8 cellular contexts compared by ENCODE assay signal in the genomic region with DNA sequence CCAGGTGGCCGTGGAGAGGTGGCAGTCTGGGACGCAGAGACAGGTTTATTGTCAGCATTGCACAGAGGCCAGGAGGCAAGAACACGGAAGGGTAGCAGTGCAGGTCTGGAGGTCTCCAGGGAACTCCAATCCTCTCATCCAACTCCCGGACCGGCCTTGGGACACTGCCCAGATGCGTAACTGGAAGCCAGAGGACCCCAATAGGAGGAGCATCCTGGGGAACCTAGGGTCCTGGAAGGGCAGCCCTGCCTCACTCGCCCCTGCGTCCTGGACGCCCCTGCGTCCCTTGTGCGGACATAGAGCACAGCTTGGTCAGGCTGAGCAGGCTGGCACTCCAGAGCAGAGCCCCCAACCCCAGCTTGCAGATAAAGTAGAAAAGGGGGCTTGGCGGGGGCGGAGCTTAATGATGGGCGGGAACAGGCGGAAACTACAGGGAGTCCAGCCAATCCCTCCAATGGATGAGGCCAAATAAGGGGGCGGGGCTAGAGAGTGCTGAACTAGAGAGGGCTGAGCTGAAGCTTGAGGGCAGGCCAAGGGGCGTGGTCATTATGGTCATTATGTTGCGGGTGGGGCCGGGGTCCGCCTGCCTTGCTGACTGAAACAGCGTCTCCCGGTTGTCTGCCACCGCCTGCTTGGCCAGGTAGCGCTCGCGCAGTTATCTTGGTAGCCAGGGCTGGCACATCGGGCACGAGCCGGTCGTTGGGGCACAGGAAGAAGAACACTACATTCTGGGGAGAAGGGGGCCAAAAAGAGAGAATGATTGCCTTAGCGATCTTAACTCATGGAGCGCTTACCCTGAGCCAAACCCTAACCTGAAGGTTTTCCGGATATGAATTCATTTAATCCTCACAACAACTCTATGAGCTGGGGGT. TPM values are rescaled to one million over a fixed set of nuclear protein-coding genes. Genes with fewer than 3 reads are reported as not detected.
DNase-seq lines count a peak whose midpoint lies in the region; ATAC-seq, FAIRE-seq and TF ChIP-seq lines count a peak whose summit lies in the region.

No MANE protein-coding gene starts in this region.

- no peaks in the 10 kb centered on the region for H3K9me3 ChIP-seq in A549
- no peaks in the 10 kb centered on the region for H3K9me3 ChIP-seq in endodermal cell (ENCODE audit: control insufficient read depth, low read length)

- ATAC-seq in A549 (peak in 1 of 2 experiments; percentile 56; a peak in 3 of 6 replicates), HG02852 (IDR thresholded peaks at IDR 0.05; ENCODE audit: unreplicated experiment) (no peak)

- FAIRE-seq in A549 (lab: Jason Lieb, UNC) = no peak

- no peak overlapping the region for H3K9ac ChIP-seq in endodermal cell (ENCODE audit: extremely low read depth, low read length, poor library complexity, severe bottlenecking)

- TF ChIP-seq RAD21 in A549 (conservative IDR thresholded peaks at IDR 0.05 in 1 of 2, IDR thresholded peaks at IDR 0.05 in 1 of 2) = no peak

- H3K4me3 ChIP-seq in A549 (no peak overlapping the region), endodermal cell (ENCODE audit: low read length) (peak overlapping the region; percentile 82)

- H3K4me1 ChIP-seq in A549 (peaks cover 5% of the 10 kb centered on the region; the same call in 2 of the 3 replicates), endodermal cell (ENCODE audit: control insufficient read depth, insufficient read depth, low read length) (no peaks in the 10 kb centered on the region)

- H3K36me3 ChIP-seq in endodermal cell (ENCODE audit: control insufficient read depth, insufficient read depth, low read length) = no peaks in the 10 kb centered on the region

- peaks cover 40% of the 10 kb centered on the region for H3K27me3 ChIP-seq in endodermal cell (ENCODE audit: control insufficient read depth, insufficient read depth, low read length, poor library complexity, severe bottlenecking)

- POLR2A ChIA-PET in A549 (lab: Yijun Ruan, JAX) = interaction anchor here (1.8 kb wide), 1 partner anchor 10 kb away, joined by 29 read pairs; no protein-coding TSS in a partner anchor

- peak overlapping the region; percentile 28 for H3K27ac Mint-ChIP-seq in endodermal cell

- TF ChIP-seq EP300 in A549 (IDR thresholded peaks at IDR 0.05) = no peak

- no peak for TF ChIP-seq CTCF in A549 (IDR thresholded peaks at IDR 0.05)
- no peak for TF ChIP-seq CTCF in GM20000 (IDR thresholded peaks at IDR 0.05; ENCODE audit: extremely low read depth, missing control alignments)
- no peak for TF ChIP-seq CTCF in endodermal cell (conservative IDR thresholded peaks at IDR 0.05)

- no peak for TF ChIP-seq POLR2A in A549 (IDR thresholded peaks at IDR 0.05; ENCODE audit: low read length)

- no peaks in the 10 kb centered on the region for H3K36me3 Mint-ChIP-seq in endodermal cell (ENCODE audit: low read depth)

- DNase-seq in A549 (ENCODE audit: low read depth in 1 of 2, low spot score in 1 of 2) (peak; percentile 24 to 58), GM20000 (ENCODE audit: low spot score) (peak; percentile 84), NCI-H345 treated with DMSO at 0.1 percent for 48 hours (lab: John Stamatoyannopoulos, UW; ENCODE audit: unreplicated experiment) (peak; percentile 81), endodermal cell (peak; percentile 99), medulla oblongata (ENCODE audit: extremely low spot score) (peak; percentile 83)
- peak; percentile 75 for DNase-seq in activated CD8-positive, alpha-beta memory T cell treated with anti-CD3 and anti-CD28 coated beads for 24 hours
- peak; percentile 49 to 61 for DNase-seq in stimulated activated CD8-positive, alpha-beta memory T cell treated with anti-CD3 and anti-CD28 coated beads, Interleukin-15, amount 100 ng/mL, for 48 hours (ENCODE audit: low read depth in 2 of 2)

- H3K9me3 Mint-ChIP-seq in endodermal cell = no peaks in the 10 kb centered on the region

- H3K27ac ChIP-seq in A549 (no peak overlapping the region), endodermal cell (ENCODE audit: low read depth, low read length) (no peak overlapping the region)

- CTCF ChIA-PET in A549 (lab: Yijun Ruan, JAX) = no interaction called here

- H3K4me2 ChIP-seq in A549 = peak overlapping the region; percentile 94

- peaks cover 41% of the 10 kb centered on the region for H3K27me3 Mint-ChIP-seq in endodermal cell (ENCODE audit: insufficient read depth)

- H3K4me1 Mint-ChIP-seq in endodermal cell = peaks cover 14% of the 10 kb centered on the region

- H3K4me3 Mint-ChIP-seq in endodermal cell = peak overlapping the region; percentile 51

- WGBS in A549 (ENCODE audit: missing lambda C conversion rate) = 71% methylated on average over 26 of the region's 33 CpGs
- 23 to 25% methylated on average over 17 to 33 of the region's 33 CpGs for WGBS in endodermal cell (ENCODE audit: insufficient coverage in 1 of 2, insufficient read length in 1 of 2), 2 experiments

TF ChIP-seq in A549, 52 proteins besides CTCF, POLR2A, EP300 and RAD21:
- no peak for TF ChIP-seq HEYL (CRISPR knock-in tag; IDR thresholded peaks at IDR 0.05)

RNA-seq across cellular contexts. Expression of a gene that starts 3.7 kb away (rescaled TPM):
- polyA plus RNA-seq in A549 (2011; rRNA removed) (6.1 and 6.7 TPM in 2 replicates), A549 (2017; fragmentation: RNase III; extraction: RNeasy Plus Mini Kit Qiagen cat#74134 plus additional on column Dnase treatment) (7.6 to 9.5 TPM (median 9.2 TPM) in 3 replicates)
- 9.2 and 11.2 TPM in 2 replicates for polyA plus RNA-seq in A549 (2012; cell fraction: cytosol; rRNA removed)
- 25.8 and 26.3 TPM in 2 replicates for polyA plus RNA-seq in A549 (2012; cell fraction: nucleus; rRNA removed)
- polyA minus RNA-seq in A549 (2011; rRNA and poly(A)+ RNA removed) = 3.2 and 4.2 TPM in 2 replicates
- total RNA-seq in endodermal cell = 10 to 100 TPM; 14.8 to 17.5 TPM
- 10.2 TPM for polyA plus RNA-seq in endodermal cell (2013, experiment 1 of 2)
- 10.8 TPM for polyA plus RNA-seq in endodermal cell (2013, experiment 2 of 2)

RNA-seq across cellular contexts. Expression of a gene that starts 20.9 kb away (rescaled TPM):
- 2.4 and 3.6 TPM in 2 replicates for polyA plus RNA-seq in A549 (2011; rRNA removed)
- polyA plus RNA-seq in A549 (2012; cell fraction: cytosol; rRNA removed) = 3.5 and 5.1 TPM in 2 replicates
- 5.7 and 6.7 TPM in 2 replicates for polyA plus RNA-seq in A549 (2012; cell fraction: nucleus; rRNA removed)
- 2.6 to 3.7 TPM (median 2.8 TPM) in 3 replicates for polyA plus RNA-seq in A549 (2017; fragmentation: RNase III; extraction: RNeasy Plus Mini Kit Qiagen cat#74134 plus additional on column Dnase treatment)
- 5.3 and 14.1 TPM in 2 replicates for polyA minus RNA-seq in A549 (2011; rRNA and poly(A)+ RNA removed)
- total RNA-seq in endodermal cell = 10 to 100 TPM in 1 of 2 donors, 1 to 10 TPM in 1; 9.6 to 10.3 TPM
- 7.5 TPM for polyA plus RNA-seq in endodermal cell (2013, experiment 1 of 2)
- polyA plus RNA-seq in endodermal cell (2013, experiment 2 of 2) = 6.0 TPM

Comparison
In these comparisons a context has a peak if more than half of its experiments do, and no peak if none do; other contexts are left out.
1. DNase-seq: peak in every context shown above with its lines; median percentile 99 in endodermal cell; 84 in GM20000; 83 in medulla oblongata; 81 in NCI-H345 treated with DMSO at 0.1 percent for 48 hours; 75 in activated CD8-positive, alpha-beta memory T cell treated with anti-CD3 and anti-CD28 coated beads for 24 hours; 55 in stimulated activated CD8-positive, alpha-beta memory T cell treated with anti-CD3 and anti-CD28 coated beads, Interleukin-15, amount 100 ng/mL, for 48 hours; 41 in A549.